In genomic region chr5:4905674-4906528, GRCh38 we compare ENCODE assay signal across 13 cellular contexts.
DNase-seq lines count a peak whose midpoint lies in the region; ATAC-seq and TF ChIP-seq lines count a peak whose summit lies in the region.
"Had no signal": no experiment of that assay in that cellular context is flagged by ENCODE, and none has a peak within 500 bp of the region (broad histone marks: within the 10 kb centered on the region; RNA-seq: fewer than 3 reads in every experiment).

No MANE protein-coding gene starts in this region.

- H2BK15ac ChIP-seq in mesendoderm (replicated peaks; ENCODE audit: low read depth) = no peak overlapping the region

- H3K27me3 Mint-ChIP-seq in chondrocyte (ENCODE audit: low read depth) = peaks cover 22% of the 10 kb centered on the region
- H3K27me3 Mint-ChIP-seq in activated CD8-positive, alpha-beta memory T cell treated with anti-CD3 and anti-CD28 coated beads, Interleukin-2, amount 10 ng/mL, durations not matched to agents 7 days and 5 days = no peaks in the 10 kb centered on the region
- H3K27me3 Mint-ChIP-seq: activated CD4-positive, alpha-beta T cell treated with anti-CD3 and anti-CD28 coated beads, Interleukin-2, amount 10 ng/mL, durations not matched to agents 24 days and 14 days had no signal

- H3K79me2 ChIP-seq in mesendoderm (ENCODE audit: control insufficient read depth, insufficient read depth, low read length) = no peaks in the 10 kb centered on the region

- H3K27me3 ChIP-seq in mesendoderm (ENCODE audit: insufficient read depth, low read length, poor library complexity) (no peaks in the 10 kb centered on the region), tibial artery (no peaks in the 10 kb centered on the region)

- H3K18ac ChIP-seq in mesendoderm (ENCODE audit: low read length) = no peak overlapping the region

- no peak overlapping the region for H2AK5ac ChIP-seq in mesendoderm (ENCODE audit: low read length)

- no peak overlapping the region for H4K8ac ChIP-seq in mesendoderm (ENCODE audit: low read depth, low read length)

- DNase-seq in HT1080 (ENCODE audit: low read depth) (peak; percentile 24), chondrocyte (ENCODE audit: low spot score) (no peak), mesendoderm (peak; percentile 73), tibial artery (peak; percentile 49 to 78), T1000 (lab: John Stamatoyannopoulos, UW) (no peak), SW 1271 (lab: John Stamatoyannopoulos, UW) (no peak)
- no peak for DNase-seq in activated CD8-positive, alpha-beta memory T cell treated with anti-CD3 and anti-CD28 coated beads, Interleukin-2, amount 10 ng/mL, durations not matched to agents 7 days and 5 days
- DNase-seq: activated CD4-positive, alpha-beta T cell treated with anti-CD3 and anti-CD28 coated beads, Interleukin-2, amount 10 ng/mL, durations not matched to agents 24 days and 14 days; activated gamma-delta T cell; CD8-positive, alpha-beta T cell; kidney; NCI-H1694 treated with DMSO at 0.1 percent for 48 hours had no signal

- no peak overlapping the region for H3K4me3 ChIP-seq in mesendoderm (ENCODE audit: low read length)
- H3K4me3 ChIP-seq in tibial artery = no peak overlapping the region

- no peak overlapping the region for H3K4ac ChIP-seq in mesendoderm (ENCODE audit: low read depth, low read length)

- ATAC-seq in activated CD8-positive, alpha-beta memory T cell treated with anti-CD3 and anti-CD28 coated beads, Interleukin-2, amount 10 ng/mL, durations not matched to agents 7 days and 5 days = no peak
- no peak for ATAC-seq in HG03108 (IDR thresholded peaks at IDR 0.05; ENCODE audit: unreplicated experiment)
- ATAC-seq: CD8-positive, alpha-beta T cell had no signal

- H3K9ac ChIP-seq in mesendoderm (ENCODE audit: low read length) = no peak overlapping the region

- H3K56ac ChIP-seq in mesendoderm (ENCODE audit: low read length) = peak overlapping the region; percentile 46

- no peak overlapping the region for H3K23ac ChIP-seq in mesendoderm (ENCODE audit: low read length)

- H3K79me1 ChIP-seq in mesendoderm (ENCODE audit: low read length) = no peaks in the 10 kb centered on the region

- no peak overlapping the region for H3K27ac Mint-ChIP-seq in chondrocyte (ENCODE audit: unreplicated experiment)
- no peak overlapping the region for H3K27ac Mint-ChIP-seq in activated CD8-positive, alpha-beta memory T cell treated with anti-CD3 and anti-CD28 coated beads, Interleukin-2, amount 10 ng/mL, durations not matched to agents 7 days and 5 days
- H3K27ac Mint-ChIP-seq: activated CD4-positive, alpha-beta T cell treated with anti-CD3 and anti-CD28 coated beads, Interleukin-2, amount 10 ng/mL, durations not matched to agents 24 days and 14 days; CD8-positive, alpha-beta T cell had no signal

- no peak overlapping the region for H2BK5ac ChIP-seq in mesendoderm (ENCODE audit: low read length)

- no peak overlapping the region for H3K4me3 Mint-ChIP-seq in chondrocyte (ENCODE audit: unreplicated experiment)
- no peak overlapping the region for H3K4me3 Mint-ChIP-seq in activated CD8-positive, alpha-beta memory T cell treated with anti-CD3 and anti-CD28 coated beads, Interleukin-2, amount 10 ng/mL, durations not matched to agents 7 days and 5 days
- H3K4me3 Mint-ChIP-seq: activated CD4-positive, alpha-beta T cell treated with anti-CD3 and anti-CD28 coated beads, Interleukin-2, amount 10 ng/mL, durations not matched to agents 24 days and 14 days; CD8-positive, alpha-beta T cell had no signal

- no peak overlapping the region for H4K5ac ChIP-seq in mesendoderm (ENCODE audit: low read length)

- no peaks in the 10 kb centered on the region for H3K4me1 ChIP-seq in mesendoderm (ENCODE audit: control insufficient read depth, low read depth, low read length)
- no peaks in the 10 kb centered on the region for H3K4me1 ChIP-seq in tibial artery

- H3K36me3 ChIP-seq in mesendoderm (ENCODE audit: control insufficient read depth, insufficient read depth, low read length) = no peaks in the 10 kb centered on the region
- H3K36me3 ChIP-seq in tibial artery = no peaks in the 10 kb centered on the region

- TF ChIP-seq CTCF in chondrocyte (IDR thresholded peaks at IDR 0.05) (peak; percentile 11), tibial artery (IDR thresholded peaks at IDR 0.05) (no peak)

- H2BK120ac ChIP-seq in mesendoderm (ENCODE audit: low read depth, low read length) = no peak overlapping the region

- WGBS in mesendoderm (ENCODE audit: extremely low coverage, insufficient coverage, low lambda C conversion rate) = 100% methylated on average over 1 of the region's 19 CpGs

- H3K27ac ChIP-seq in mesendoderm (ENCODE audit: low read depth, low read length) = no peak overlapping the region
- no peak overlapping the region for H3K27ac ChIP-seq in tibial artery

- no peaks in the 10 kb centered on the region for H3K9me3 Mint-ChIP-seq in chondrocyte (ENCODE audit: low read depth)
- peaks cover 2% of the 10 kb centered on the region for H3K9me3 Mint-ChIP-seq in activated CD8-positive, alpha-beta memory T cell treated with anti-CD3 and anti-CD28 coated beads, Interleukin-2, amount 10 ng/mL, durations not matched to agents 7 days and 5 days (ENCODE audit: low read depth)
- H3K9me3 Mint-ChIP-seq: activated CD4-positive, alpha-beta T cell treated with anti-CD3 and anti-CD28 coated beads, Interleukin-2, amount 10 ng/mL, durations not matched to agents 24 days and 14 days; CD8-positive, alpha-beta T cell had no signal

- H3K9me3 ChIP-seq in tibial artery = no peaks in the 10 kb centered on the region

- no peak overlapping the region for H3K4me2 ChIP-seq in mesendoderm (ENCODE audit: low read length)

- CTCF ChIA-PET in activated CD8-positive, alpha-beta memory T cell treated with anti-CD3 and anti-CD28 coated beads, Interleukin-2, amount 10 ng/mL, durations not matched to agents 7 days and 5 days (lab: Charles Lee) = no interaction called here

- no peaks in the 10 kb centered on the region for H3K4me1 Mint-ChIP-seq in chondrocyte (ENCODE audit: low read depth)
- H3K4me1 Mint-ChIP-seq in activated CD8-positive, alpha-beta memory T cell treated with anti-CD3 and anti-CD28 coated beads, Interleukin-2, amount 10 ng/mL, durations not matched to agents 7 days and 5 days = no peaks in the 10 kb centered on the region
- H3K4me1 Mint-ChIP-seq: activated CD4-positive, alpha-beta T cell treated with anti-CD3 and anti-CD28 coated beads, Interleukin-2, amount 10 ng/mL, durations not matched to agents 24 days and 14 days had no signal

- no peaks in the 10 kb centered on the region for H3K36me3 Mint-ChIP-seq in chondrocyte (ENCODE audit: low read depth)
- no peaks in the 10 kb centered on the region for H3K36me3 Mint-ChIP-seq in activated CD8-positive, alpha-beta memory T cell treated with anti-CD3 and anti-CD28 coated beads, Interleukin-2, amount 10 ng/mL, durations not matched to agents 7 days and 5 days
- H3K36me3 Mint-ChIP-seq: CD8-positive, alpha-beta T cell had no signal

- intact Hi-C loops in tibial artery (cut with DNase I; ENCODE audit: low total_unique reads) = no loop called here

Comparison
In these comparisons a context has a peak if more than half of its experiments do, and no peak if none do; other contexts are left out.
1. DNase-seq: peak in HT1080 (single experiment), mesendoderm (single experiment) and tibial artery (2 of 2); none in chondrocyte (single experiment), activated CD8-positive, alpha-beta memory T cell treated with anti-CD3 and anti-CD28 coated beads, Interleukin-2, amount 10 ng/mL, durations not matched to agents 7 days and 5 days (single experiment), T1000 (single experiment) and SW 1271 (0 of 2).